Comparison of ENCODE assay signal across 1 cellular context in genomic region chr6:16452348-16452747, GRCh38.
TF ChIP-seq lines count a peak whose summit lies in the region.

No MANE protein-coding gene starts in this region.

TF ChIP-seq in IMR-90, 13 proteins besides CTCF, POLR2A, EP300 and RAD21 (continued from another document):
- TF ChIP-seq, protein P1, sequence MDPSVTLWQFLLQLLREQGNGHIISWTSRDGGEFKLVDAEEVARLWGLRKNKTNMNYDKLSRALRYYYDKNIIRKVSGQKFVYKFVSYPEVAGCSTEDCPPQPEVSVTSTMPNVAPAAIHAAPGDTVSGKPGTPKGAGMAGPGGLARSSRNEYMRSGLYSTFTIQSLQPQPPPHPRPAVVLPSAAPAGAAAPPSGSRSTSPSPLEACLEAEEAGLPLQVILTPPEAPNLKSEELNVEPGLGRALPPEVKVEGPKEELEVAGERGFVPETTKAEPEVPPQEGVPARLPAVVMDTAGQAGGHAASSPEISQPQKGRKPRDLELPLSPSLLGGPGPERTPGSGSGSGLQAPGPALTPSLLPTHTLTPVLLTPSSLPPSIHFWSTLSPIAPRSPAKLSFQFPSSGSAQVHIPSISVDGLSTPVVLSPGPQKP (IDR thresholded peaks at IDR 0.05; ENCODE audit: borderline replicate concordance, low read depth, low read length): no peak
- TF ChIP-seq RFX5 (IDR thresholded peaks at IDR 0.05; ENCODE audit: low read depth, low read length) (no peak), NFE2L2 (IDR thresholded peaks at IDR 0.05; ENCODE audit: low read depth, low read length) (no peak), RCOR1 (IDR thresholded peaks at IDR 0.05; ENCODE audit: insufficient replicate concordance, low read length) (no peak), MAFK (IDR thresholded peaks at IDR 0.05; ENCODE audit: low read depth, low read length) (no peak), MXI1 (IDR thresholded peaks at IDR 0.05; ENCODE audit: borderline replicate concordance, low read depth, low read length) (no peak), MAZ (IDR thresholded peaks at IDR 0.05; ENCODE audit: borderline replicate concordance, low read depth, low read length) (no peak), CHD1 (IDR thresholded peaks at IDR 0.05; ENCODE audit: low read depth, low read length) (no peak), SMC3 (IDR thresholded peaks at IDR 0.05; ENCODE audit: low read depth, low read length) (no peak), BHLHE40 (IDR thresholded peaks at IDR 0.05; ENCODE audit: low read depth, low read length) (no peak), USF2 (IDR thresholded peaks at IDR 0.05; ENCODE audit: low read depth, low read length) (no peak)
